19 cellular contexts compared by ENCODE assay signal in the genomic region with DNA sequence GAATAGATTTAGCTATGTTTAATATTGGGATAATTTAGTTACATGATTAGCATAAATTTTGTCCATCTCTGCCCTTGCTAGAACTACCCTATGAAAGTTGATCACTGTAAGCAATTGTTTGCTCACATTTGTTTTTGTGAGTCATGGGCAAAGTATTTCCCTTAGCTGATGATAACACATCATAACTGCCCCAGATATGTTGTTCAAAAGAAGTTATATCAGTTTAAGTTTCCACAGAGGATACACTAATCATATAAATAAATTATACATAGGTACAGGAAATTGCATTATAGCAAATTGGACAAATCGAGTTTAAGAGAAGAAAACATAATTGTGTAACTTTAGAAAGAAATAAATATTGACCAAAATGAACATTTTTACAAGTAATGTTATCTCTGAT.
DNase-seq lines count a peak whose midpoint lies in the region; ATAC-seq and TF ChIP-seq lines count a peak whose summit lies in the region.
"Had no signal": no experiment of that assay in that cellular context is flagged by ENCODE, and none has a peak within 500 bp of the region (broad histone marks: within the 10 kb centered on the region; RNA-seq: fewer than 3 reads in every experiment).

No MANE protein-coding gene starts in this region.

- DNase-seq in A172 (ENCODE audit: low spot score) (peak; percentile 23), HT1080 (ENCODE audit: low read depth) (peak; percentile 13), SW480 (ENCODE audit: low spot score) (peak; percentile 9), foreskin keratinocyte (peak in 1 of 2 donors; percentile 53), NCI-H1105 (lab: John Stamatoyannopoulos, UW) (no peak), ACHN (no peak), iPS-NIHi7 (ENCODE audit: extremely low spot score) (no peak)
- no peak for DNase-seq in activated T-cell treated with anti-CD3 and anti-CD28 coated beads, Interleukin-2, amount 50 U/mL, for 48 hours
- DNase-seq: DMS79, GDM1, KG1, MM.1S, NCI-H1105 treated with DMSO at 0.1 percent for 48 hours, NCI-H187, NCI-H446 treated with DMSO at 0.1 percent for 48 hours, NCI-H774, SHP77 had no signal

- ATAC-seq in foreskin keratinocyte, result peak; percentile 75
- ATAC-seq: GM23338, Panc1 had no signal

- TF ChIP-seq CTCF in foreskin keratinocyte (conservative IDR thresholded peaks at IDR 0.05), result no peak

- H3K4me1 ChIP-seq in foreskin keratinocyte, result peaks cover 10% of the 10 kb centered on the region

- in situ Hi-C loops in ACHN (cut with HindIII; ENCODE audit: low pct_ligation_motif_present, low pct_unique_long_range_greater_than_20kb, low sequenced_read_pairs), result no loop called here

- no peak overlapping the region for H3K27ac ChIP-seq in foreskin keratinocyte

- H3K27me3 ChIP-seq in foreskin keratinocyte, result no peaks in the 10 kb centered on the region

Comparison
In these comparisons a context has a peak if more than half of its experiments do, and no peak if none do; other contexts are left out.
1. DNase-seq: peak in A172 (single experiment), HT1080 (single experiment) and SW480 (single experiment); none in activated T-cell treated with anti-CD3 and anti-CD28 coated beads, Interleukin-2, amount 50 U/mL, for 48 hours (0 of 2), NCI-H1105 (single experiment), ACHN (single experiment) and iPS-NIHi7 (single experiment).